In genomic region chr1:117841117-117841650, GRCh38 we compare ENCODE assay signal across 3 cellular contexts.
A peak's percentile ranks its signal among the peaks of the same experiment; 100 is the strongest.
TF ChIP-seq lines count a peak whose summit lies in the region.

No MANE protein-coding gene starts in this region.

TF ChIP-seq in HEK293, 187 proteins besides CTCF, POLR2A, EP300 and RAD21:
- TF ChIP-seq ZBTB1 (tag by site-specific recombination; IDR thresholded peaks at IDR 0.05) (no peak), ATF2 (tag by site-specific recombination; IDR thresholded peaks at IDR 0.05; ENCODE audit: low read depth) (peak; percentile 51; the same call in 1 of the 2 replicates), ZSCAN5A (tag by site-specific recombination; IDR thresholded peaks at IDR 0.05) (no peak)
TF ChIP-seq in HEK293: peak in this region for 1.

TF ChIP-seq in GM12878, 131 proteins besides CTCF, POLR2A, EP300 and RAD21:
- TF ChIP-seq RUNX3 (IDR thresholded peaks at IDR 0.05; ENCODE audit: low read length) (no peak), RAD51 (IDR thresholded peaks at IDR 0.05) (peak; percentile 38; the same call in 1 of the 2 replicates)

TF ChIP-seq in H1, 55 proteins besides CTCF, POLR2A, EP300 and RAD21:
- TF ChIP-seq RFX5 (IDR thresholded peaks at IDR 0.05; ENCODE audit: borderline replicate concordance, low read depth, low read length) (no peak), FOSL1 (IDR thresholded peaks at IDR 0.05; ENCODE audit: insufficient read depth, low read depth, low read length) (no peak), RNF2 (IDR thresholded peaks at IDR 0.05; ENCODE audit: borderline replicate concordance, low read depth, low read length, missing control alignments, poor library complexity, severe bottlenecking) (no peak), SUZ12 (IDR thresholded peaks at IDR 0.05; ENCODE audit: low read length) (no peak), ZNF274 (IDR thresholded peaks at IDR 0.05; ENCODE audit: borderline replicate concordance, extremely low read depth, low read length) (no peak), BCL11A (IDR thresholded peaks at IDR 0.05; ENCODE audit: low read depth in 2 of 2, low read length in 2 of 2) (no peak)
